In the genomic region with DNA sequence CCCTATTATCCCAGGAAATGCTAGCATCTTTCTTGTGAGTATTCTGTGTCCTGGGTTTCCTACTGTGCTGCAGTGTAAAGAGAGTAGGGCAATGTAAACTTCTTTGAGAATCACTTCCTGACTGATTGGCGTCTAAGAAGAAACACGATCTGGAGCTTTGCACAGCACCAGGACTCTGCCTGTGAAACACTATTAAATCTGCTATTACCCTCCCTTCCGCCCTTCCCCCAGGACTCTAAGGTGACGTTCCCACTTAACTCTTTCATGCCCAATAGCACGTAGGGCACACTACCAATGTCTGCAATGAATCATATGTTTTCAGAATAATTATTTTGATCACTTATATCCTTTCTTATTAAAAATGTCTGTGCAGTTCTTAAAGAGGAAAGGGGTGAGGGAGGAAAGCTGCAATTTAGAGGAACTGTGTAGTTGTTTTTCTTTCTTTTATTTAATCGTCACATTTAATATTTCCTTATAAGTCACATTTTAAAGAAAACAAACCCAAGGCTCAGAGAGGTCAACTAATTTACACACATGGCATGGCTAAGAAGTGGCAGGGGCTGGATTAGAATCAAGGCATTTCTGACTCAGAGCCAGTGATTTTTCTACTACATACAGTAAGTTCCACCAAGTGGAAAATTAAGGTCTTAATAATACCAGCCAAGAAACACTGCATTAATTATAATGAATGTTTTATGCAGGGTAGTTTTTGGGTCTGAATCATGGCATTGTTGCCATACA, we compare ENCODE assay signal across 8 cellular contexts.
A peak's percentile ranks its signal among the peaks of the same experiment; 100 is the strongest.
DNase-seq lines count a peak whose midpoint lies in the region; ATAC-seq, FAIRE-seq and TF ChIP-seq lines count a peak whose summit lies in the region.

No MANE protein-coding gene starts in this region.

- H3K4me2 ChIP-seq in astrocyte (ENCODE audit: low read length) = peak overlapping the region; percentile 30

- H3K4me3 ChIP-seq in AG10803 (ENCODE audit: low read length) (no peak overlapping the region), astrocyte (ENCODE audit: insufficient read depth, low read depth, low read length) (no peak overlapping the region)

- FAIRE-seq in astrocyte (lab: Jason Lieb, UNC) = peak; percentile 69

- H3K4me1 ChIP-seq in astrocyte (ENCODE audit: insufficient read depth, low read length) = peaks cover 35% of the 10 kb centered on the region

- no peaks in the 10 kb centered on the region for H3K36me3 ChIP-seq in astrocyte (ENCODE audit: insufficient read depth, low read length)

- H3K79me2 ChIP-seq in astrocyte (ENCODE audit: insufficient read depth, low read length) = no peaks in the 10 kb centered on the region

- DNase-seq in AG10803 (ENCODE audit: low read depth) (peak; percentile 61), NCI-H1417 (lab: John Stamatoyannopoulos, UW) (peak; percentile 38 to 84 (median 57)), astrocyte (ENCODE audit: low read depth) (peak; percentile 46), left colon (peak; percentile 31 to 42), GDM1 (lab: John Stamatoyannopoulos, UW) (no peak)
- no peak for DNase-seq in activated CD8-positive, alpha-beta T cell treated with anti-CD3 and anti-CD28 coated beads, Interleukin-2, amount 10 ng/mL, durations not matched to agents 7 days and 5 days
- no peak for DNase-seq in activated naive CD4-positive, alpha-beta T cell treated with Interleukin-2 at 50 U/mL for 16 hours

- H3K36me3 Mint-ChIP-seq in astrocyte (ENCODE audit: low read depth, unreplicated experiment) = no peaks in the 10 kb centered on the region
- H3K36me3 Mint-ChIP-seq in activated CD8-positive, alpha-beta T cell treated with anti-CD3 and anti-CD28 coated beads, Interleukin-2, amount 10 ng/mL, durations not matched to agents 7 days and 5 days (ENCODE audit: low read depth) = no peaks in the 10 kb centered on the region

- CTCF ChIA-PET in activated CD8-positive, alpha-beta T cell treated with anti-CD3 and anti-CD28 coated beads, Interleukin-2, amount 10 ng/mL, durations not matched to agents 7 days and 5 days (lab: Charles Lee) = no interaction called here

- peak overlapping the region; percentile 26 for H3K9ac ChIP-seq in astrocyte (ENCODE audit: low read length)

- H3K27ac Mint-ChIP-seq in astrocyte (ENCODE audit: unreplicated experiment) = peak overlapping the region; percentile 94
- H3K27ac Mint-ChIP-seq in activated CD8-positive, alpha-beta T cell treated with anti-CD3 and anti-CD28 coated beads, Interleukin-2, amount 10 ng/mL, durations not matched to agents 7 days and 5 days = no peak overlapping the region

- intact Hi-C loops in left colon (cut with DNase I, micrococcal nuclease) = no loop called here

- no peaks in the 10 kb centered on the region for H4K20me1 ChIP-seq in astrocyte (ENCODE audit: insufficient read depth, low read length)

- H3K9me3 Mint-ChIP-seq in astrocyte (ENCODE audit: unreplicated experiment) = no peaks in the 10 kb centered on the region
- H3K9me3 Mint-ChIP-seq in activated CD8-positive, alpha-beta T cell treated with anti-CD3 and anti-CD28 coated beads, Interleukin-2, amount 10 ng/mL, durations not matched to agents 7 days and 5 days (ENCODE audit: insufficient read depth) = no peaks in the 10 kb centered on the region

- H3K27me3 ChIP-seq in astrocyte (ENCODE audit: insufficient read depth, low read length) = no peaks in the 10 kb centered on the region

- POLR2A ChIA-PET in activated CD8-positive, alpha-beta T cell treated with anti-CD3 and anti-CD28 coated beads, Interleukin-2, amount 10 ng/mL, durations not matched to agents 7 days and 5 days (lab: Charles Lee) = no interaction called here

- H3K9me3 ChIP-seq in astrocyte (ENCODE audit: insufficient read depth, low read depth, low read length) = no peaks in the 10 kb centered on the region

- H3K27me3 Mint-ChIP-seq in astrocyte (ENCODE audit: low read depth, unreplicated experiment) = no peaks in the 10 kb centered on the region
- H3K27me3 Mint-ChIP-seq in activated CD8-positive, alpha-beta T cell treated with anti-CD3 and anti-CD28 coated beads, Interleukin-2, amount 10 ng/mL, durations not matched to agents 7 days and 5 days (ENCODE audit: low read depth) = no peaks in the 10 kb centered on the region

- no peak overlapping the region for H2AFZ ChIP-seq in astrocyte (ENCODE audit: low read depth, low read length)

- peaks cover 60% of the 10 kb centered on the region for H3K4me1 Mint-ChIP-seq in astrocyte (ENCODE audit: low read depth, unreplicated experiment)
- no peaks in the 10 kb centered on the region for H3K4me1 Mint-ChIP-seq in activated CD8-positive, alpha-beta T cell treated with anti-CD3 and anti-CD28 coated beads, Interleukin-2, amount 10 ng/mL, durations not matched to agents 7 days and 5 days (ENCODE audit: low read depth)

- no peak overlapping the region for H3K4me3 Mint-ChIP-seq in astrocyte (ENCODE audit: unreplicated experiment)
- H3K4me3 Mint-ChIP-seq in activated CD8-positive, alpha-beta T cell treated with anti-CD3 and anti-CD28 coated beads, Interleukin-2, amount 10 ng/mL, durations not matched to agents 7 days and 5 days = no peak overlapping the region

- H3K27ac ChIP-seq in astrocyte (ENCODE audit: low read depth, low read length) = peak overlapping the region; percentile 64

- ATAC-seq in left colon (peak; percentile 97), HG03097 (IDR thresholded peaks at IDR 0.05; ENCODE audit: low FRiP score, unreplicated experiment) (no peak)
- no peak for ATAC-seq in activated CD8-positive, alpha-beta T cell treated with anti-CD3 and anti-CD28 coated beads, Interleukin-2, amount 10 ng/mL, durations not matched to agents 7 days and 5 days

- TF ChIP-seq CTCF in AG10803 (conservative IDR thresholded peaks at IDR 0.05; ENCODE audit: low read length) (no peak), astrocyte (IDR thresholded peaks at IDR 0.05; ENCODE audit: insufficient read depth, low read depth, low read length) (no peak)

Comparison
In these comparisons a context has a peak if more than half of its experiments do, and no peak if none do; other contexts are left out.
1. DNase-seq: peak in AG10803 (single experiment), NCI-H1417 (3 of 3), astrocyte (single experiment) and left colon (2 of 2); none in activated CD8-positive, alpha-beta T cell treated with anti-CD3 and anti-CD28 coated beads, Interleukin-2, amount 10 ng/mL, durations not matched to agents 7 days and 5 days (single experiment), GDM1 (single experiment) and activated naive CD4-positive, alpha-beta T cell treated with Interleukin-2 at 50 U/mL for 16 hours (single experiment).